In the genomic region with DNA sequence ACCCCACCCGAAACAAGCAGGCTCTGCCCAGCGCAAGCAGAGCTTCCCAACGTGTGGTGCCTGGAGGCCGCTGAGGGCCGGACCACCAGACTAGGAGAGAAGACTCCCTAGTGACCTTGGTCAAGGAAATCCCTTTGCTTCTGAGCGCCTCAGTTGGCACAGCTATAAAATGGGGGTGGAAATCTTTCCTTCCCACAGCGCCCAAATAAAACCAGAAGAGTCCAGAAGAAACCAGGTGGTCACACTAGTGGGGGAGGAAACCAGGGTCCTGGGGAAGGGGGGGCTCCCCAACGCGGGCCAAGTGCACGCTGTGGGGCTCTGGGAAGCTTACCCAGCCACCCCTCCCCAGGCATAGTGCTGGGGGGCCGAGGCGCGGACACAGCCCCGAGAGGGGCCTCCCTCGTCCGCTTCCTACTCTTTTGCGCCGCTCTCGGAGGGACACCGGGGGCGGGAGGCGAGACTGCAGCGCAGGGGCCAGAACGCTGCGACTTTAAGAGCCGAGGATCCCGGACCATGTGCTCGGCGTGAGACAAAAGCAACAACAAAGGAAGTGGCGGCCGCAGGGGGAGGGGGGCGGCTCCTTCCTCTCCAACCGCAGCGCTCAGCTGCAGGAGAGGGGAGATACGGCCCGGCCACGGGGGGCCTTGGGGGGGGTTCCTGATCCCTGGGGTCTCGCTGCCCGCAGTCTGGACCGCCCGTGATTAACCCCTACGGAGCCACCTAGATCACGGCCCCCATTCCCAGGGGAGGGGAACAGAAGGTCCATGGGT, we compare ENCODE assay signal across 9 cellular contexts. TPM values are rescaled to one million over a fixed set of nuclear protein-coding genes. Genes with fewer than 3 reads are reported as not detected.
DNase-seq lines count a peak whose midpoint lies in the region; ATAC-seq, FAIRE-seq and TF ChIP-seq lines count a peak whose summit lies in the region.
"Had no signal": no experiment of that assay in that cellular context is flagged by ENCODE, and none has a peak within 500 bp of the region (broad histone marks: within the 10 kb centered on the region; RNA-seq: fewer than 3 reads in every experiment).

No MANE protein-coding gene starts in this region.

- TF ChIP-seq CTCF in kidney (IDR thresholded peaks at IDR 0.05; ENCODE audit: borderline replicate concordance, extremely low read depth, insufficient read depth), result no peak

- H3K9me3 Mint-ChIP-seq in central memory CD8-positive, alpha-beta T cell, result no peaks in the 10 kb centered on the region

- DNase-seq in CD1c-positive myeloid dendritic cell (ENCODE audit: extremely low spot score), result peak; percentile 88
- peak; percentile 28 for DNase-seq in NCI-H2029 treated with DMSO at 0.1 percent for 48 hours (lab: John Stamatoyannopoulos, UW)
- peak; percentile 42 to 83 (median 62) for DNase-seq in activated CD4-positive, CD25-positive, alpha-beta regulatory T cell (lab: John Stamatoyannopoulos, UW)
- DNase-seq in central memory CD8-positive, alpha-beta T cell (ENCODE audit: low spot score in 2 of 2), result peak; percentile 70 to 79
- DNase-seq in kidney, result peak; percentile 95
- DNase-seq in stimulated activated CD4-positive, alpha-beta T cell treated with anti-CD3 and anti-CD28 coated beads, Interleukin-12 subunit alpha, Interleukin-12 subunit beta, amount 100 ng/mL, for 24 hours (ENCODE audit: low read depth in 2 of 2), result peak; percentile 58 to 71

- H3K4me1 Mint-ChIP-seq in central memory CD8-positive, alpha-beta T cell, result peaks cover 68% of the 10 kb centered on the region

- peaks cover 2 to 4% of the 10 kb centered on the region in 2 donors for H3K36me3 ChIP-seq in kidney (ENCODE audit: control insufficient read depth in 1 of 2, insufficient read depth in 2 of 2, low read length in 2 of 2)

- H3K4me3 Mint-ChIP-seq in central memory CD8-positive, alpha-beta T cell, result peak overlapping the region; percentile 92

- peak overlapping the region; percentile 48 to 99 for H3K4me3 ChIP-seq in kidney (ENCODE audit: low read length in 2 of 2)

- peak; percentile 26 for ATAC-seq in GM21528 (IDR thresholded peaks at IDR 0.05; ENCODE audit: low FRiP score, unreplicated experiment)
- ATAC-seq in central memory CD8-positive, alpha-beta T cell (replicated peaks; ENCODE audit: extremely low read depth, poor library complexity, severe bottlenecking), result peak; percentile 35
- no peak for ATAC-seq in HG03039 (IDR thresholded peaks at IDR 0.05; ENCODE audit: unreplicated experiment)

- H3K9me3 ChIP-seq in kidney (ENCODE audit: control insufficient read depth in 1 of 2, low read length in 2 of 2), result no peaks in the 10 kb centered on the region

- H3K27ac Mint-ChIP-seq in central memory CD8-positive, alpha-beta T cell (ENCODE audit: low read depth), result peak overlapping the region; percentile 97

- intact Hi-C loops in kidney (cut with DNase I), result no loop called here

- no peak for FAIRE-seq in kidney (lab: Jason Lieb, UNC)
- FAIRE-seq: endometrium had no signal

- H3K27me3 Mint-ChIP-seq in central memory CD8-positive, alpha-beta T cell, result no peaks in the 10 kb centered on the region

- H3K27ac ChIP-seq in kidney (ENCODE audit: low read depth in 2 of 2, low read length in 2 of 2), result peak overlapping the region; percentile 96 to 98

- H3K36me3 Mint-ChIP-seq in central memory CD8-positive, alpha-beta T cell (ENCODE audit: insufficient read depth), result peaks cover 45% of the 10 kb centered on the region

- H3K9ac ChIP-seq in kidney (ENCODE audit: low read length in 2 of 2), result peak overlapping the region; percentile 83 to 91

- H3K4me1 ChIP-seq in kidney (ENCODE audit: control insufficient read depth in 1 of 2, insufficient read depth in 1 of 2, low read depth in 1 of 2, low read length in 2 of 2), result peaks cover 13 to 30% of the 10 kb centered on the region in 2 donors

RNA-seq across cellular contexts. Expression of gene RNF44, which starts 0.9 kb away (rescaled TPM):
- 61.8 TPM for total RNA-seq in kidney
- polyA plus RNA-seq in kidney (ENCODE audit: insufficient read depth, low read depth, low replicate concordance), result 12.5 TPM

RNA-seq across cellular contexts. Expression of gene CDHR2, which starts 12.8 kb away (rescaled TPM):
- total RNA-seq in kidney, result 4.2 TPM
- 8.0 TPM for polyA plus RNA-seq in kidney (ENCODE audit: insufficient read depth, low read depth, low replicate concordance)

Comparison
In these comparisons a context has a peak if more than half of its experiments do, and no peak if none do; other contexts are left out.
1. DNase-seq: peak in every context shown above with its lines; median percentile 95 in kidney; 88 in CD1c-positive myeloid dendritic cell; 74 in central memory CD8-positive, alpha-beta T cell; 64 in stimulated activated CD4-positive, alpha-beta T cell treated with anti-CD3 and anti-CD28 coated beads, Interleukin-12 subunit alpha, Interleukin-12 subunit beta, amount 100 ng/mL, for 24 hours; 62 in activated CD4-positive, CD25-positive, alpha-beta regulatory T cell; 28 in NCI-H2029 treated with DMSO at 0.1 percent for 48 hours.